24 cellular contexts compared by ENCODE assay signal in genomic region chr4:152917533-152918395, GRCh38.
"Had no signal": no experiment of that assay in that cellular context is flagged by ENCODE, and none has a peak within 500 bp of the region (broad histone marks: within the 10 kb centered on the region; RNA-seq: fewer than 3 reads in every experiment).

No MANE protein-coding gene starts in this region.

- H3K36me3 ChIP-seq: ascending aorta had no signal

- H3K27ac ChIP-seq: ascending aorta, body of pancreas, Peyer's patch, VCaP had no signal

- H3K4me1 ChIP-seq: ascending aorta, body of pancreas, Peyer's patch had no signal

- ATAC-seq: activated CD8-positive, alpha-beta T cell treated with anti-CD3 and anti-CD28 coated beads for 36 hours; body of pancreas; T-helper 17 cell had no signal

- H3K4me3 ChIP-seq: ascending aorta, body of pancreas, Peyer's patch had no signal

- H3K9me3 ChIP-seq: ascending aorta, body of pancreas had no signal

- H3K27me3 ChIP-seq: ascending aorta, body of pancreas, Peyer's patch had no signal

- DNase-seq: activated CD4-positive, CD25-positive, alpha-beta regulatory T cell; activated CD8-positive, alpha-beta memory T cell treated with anti-CD3 and anti-CD28 coated beads, Interleukin-2, amount 50 U/mL, for 4 hours; activated CD8-positive, alpha-beta T cell treated with anti-CD3 and anti-CD28 coated beads for 36 hours; body of pancreas; central memory CD4-positive, alpha-beta T cell; Karpas-422; MM.1S; NCI-H1105; NCI-H1436; NCI-H1694 treated with DMSO at 0.1 percent for 48 hours; NCI-H2029 treated with DMSO at 0.1 percent for 48 hours; NCI-H345; NCI-H510A; NCI-H526 treated with DMSO at 0.1 percent for 48 hours; NCI-H82; NK-92 treated with Interleukin-12 subunit alpha and Interleukin-12 subunit beta, amount 100 ng/mL, for 24 hours; Peyer's patch; SHP77; T-helper 17 cell; T-helper 9 cell had no signal

- FAIRE-seq: bronchial epithelial cell, TTC549 had no signal
